In genomic region chr2:233261819-233262555, GRCh38 we compare ENCODE assay signal across 12 cellular contexts.
DNase-seq lines count a peak whose midpoint lies in the region; ATAC-seq and TF ChIP-seq lines count a peak whose summit lies in the region.
"Had no signal": no experiment of that assay in that cellular context is flagged by ENCODE, and none has a peak within 500 bp of the region (broad histone marks: within the 10 kb centered on the region; RNA-seq: fewer than 3 reads in every experiment).

No MANE protein-coding gene starts in this region.

- H3K27me3 Mint-ChIP-seq in central memory CD8-positive, alpha-beta T cell, result no peaks in the 10 kb centered on the region

- peaks cover 31% of the 10 kb centered on the region for H3K36me3 ChIP-seq in GM06990 (ENCODE audit: control insufficient read depth, insufficient read depth, low read length)

- H3K27ac Mint-ChIP-seq in central memory CD8-positive, alpha-beta T cell (ENCODE audit: low read depth), result peak overlapping the region; percentile 91

- peaks cover 80% of the 10 kb centered on the region for H3K36me3 Mint-ChIP-seq in central memory CD8-positive, alpha-beta T cell (ENCODE audit: insufficient read depth)

- no peaks in the 10 kb centered on the region for H3K27me3 ChIP-seq in GM06990 (replicated peaks; ENCODE audit: control insufficient read depth, insufficient read depth, low read length)
- H3K27me3 ChIP-seq: tibial artery had no signal

- DNase-seq in GM06990 (ENCODE audit: extremely low read depth, insufficient read length) (peak; percentile 47), amniotic stem cell (lab: John Stamatoyannopoulos, UW) (no peak), COLO668 (lab: John Stamatoyannopoulos, UW; ENCODE audit: unreplicated experiment) (no peak), NCI-H1105 (lab: John Stamatoyannopoulos, UW) (no peak)
- DNase-seq in central memory CD8-positive, alpha-beta T cell (ENCODE audit: low spot score in 2 of 2), result no peak
- DNase-seq: kidney; SK-N-SH; stimulated activated CD4-positive, alpha-beta T cell treated with anti-CD3 and anti-CD28 coated beads, Interleukin-4, amount 100 ng/mL, for 4 hours; tibial artery had no signal

- no peak for TF ChIP-seq CTCF in GM06990 (IDR thresholded peaks at IDR 0.05; ENCODE audit: insufficient read depth, low read length, poor library complexity, severe bottlenecking)

- H3K4me1 Mint-ChIP-seq in central memory CD8-positive, alpha-beta T cell, result peaks cover 65% of the 10 kb centered on the region

- no peak overlapping the region for H3K4me3 ChIP-seq in GM06990 (replicated peaks; ENCODE audit: low read depth, low read length)
- H3K4me3 ChIP-seq: tibial artery had no signal

- H3K9me3 Mint-ChIP-seq in central memory CD8-positive, alpha-beta T cell, result no peaks in the 10 kb centered on the region

- H3K4me3 Mint-ChIP-seq in central memory CD8-positive, alpha-beta T cell, result peak overlapping the region; percentile 47

- ATAC-seq in GM19328 (IDR thresholded peaks at IDR 0.05; ENCODE audit: unreplicated experiment) (peak; percentile 65), HG03045 (IDR thresholded peaks at IDR 0.05; ENCODE audit: unreplicated experiment) (peak; percentile 69), HG03139 (IDR thresholded peaks at IDR 0.05; ENCODE audit: unreplicated experiment) (no peak)
- ATAC-seq in central memory CD8-positive, alpha-beta T cell (replicated peaks; ENCODE audit: extremely low read depth, poor library complexity, severe bottlenecking), result peak; percentile 36
